13 cellular contexts compared by ENCODE assay signal in genomic region chr9:133788819-133789733, GRCh38. TPM values are rescaled to one million over a fixed set of nuclear protein-coding genes. Genes with fewer than 3 reads are reported as not detected.
A peak's percentile ranks its signal among the peaks of the same experiment; 100 is the strongest.
DNase-seq lines count a peak whose midpoint lies in the region; ATAC-seq and TF ChIP-seq lines count a peak whose summit lies in the region.
"Had no signal": no experiment of that assay in that cellular context is flagged by ENCODE, and none has a peak within 500 bp of the region (broad histone marks: within the 10 kb centered on the region; RNA-seq: fewer than 3 reads in every experiment).

No MANE protein-coding gene starts in this region.

- no peaks in the 10 kb centered on the region for H3K27me3 ChIP-seq in BE2C
- H3K27me3 ChIP-seq: pancreas had no signal

- peaks cover 14% of the 10 kb centered on the region for H3K36me3 Mint-ChIP-seq in endothelial cell (ENCODE audit: low read depth, unreplicated experiment)
- H3K36me3 Mint-ChIP-seq: CD4-positive, CD25-positive, alpha-beta regulatory T cell had no signal

- H3K27ac Mint-ChIP-seq in endothelial cell (ENCODE audit: unreplicated experiment): peak overlapping the region; percentile 9
- H3K27ac Mint-ChIP-seq: CD4-positive, CD25-positive, alpha-beta regulatory T cell had no signal

- peaks cover 7% of the 10 kb centered on the region for H3K4me1 Mint-ChIP-seq in endothelial cell (ENCODE audit: unreplicated experiment)
- H3K4me1 Mint-ChIP-seq: central memory CD8-positive, alpha-beta T cell had no signal

- H3K9me3 Mint-ChIP-seq in endothelial cell (ENCODE audit: unreplicated experiment): no peaks in the 10 kb centered on the region
- H3K9me3 Mint-ChIP-seq: CD4-positive, CD25-positive, alpha-beta regulatory T cell; central memory CD8-positive, alpha-beta T cell had no signal

- intact Hi-C loops in mucosa of descending colon (cut with DNase I, micrococcal nuclease): no loop called here

- peaks cover 22% of the 10 kb centered on the region for H3K4me1 ChIP-seq in BE2C
- peaks cover 23% of the 10 kb centered on the region for H3K4me1 ChIP-seq in mucosa of descending colon (ENCODE audit: low read depth)
- H3K4me1 ChIP-seq: pancreas had no signal

- H3K4me3 ChIP-seq in BE2C (ENCODE audit: low read depth, low read length) (no peak overlapping the region), mucosa of descending colon (no peak overlapping the region)
- H3K4me3 ChIP-seq: pancreas had no signal

- H3K9me3 ChIP-seq in BE2C: no peaks in the 10 kb centered on the region
- H3K9me3 ChIP-seq in mucosa of descending colon: no peaks in the 10 kb centered on the region
- H3K9me3 ChIP-seq: pancreas had no signal

- TF ChIP-seq CTCF in BE2C (IDR thresholded peaks at IDR 0.05; ENCODE audit: low read depth, low read length) (no peak), endothelial cell (IDR thresholded peaks at IDR 0.05; ENCODE audit: unreplicated experiment) (no peak), mucosa of descending colon (IDR thresholded peaks at IDR 0.05) (no peak)

- DNase-seq in BE2C (peak; percentile 74), NCI-H2081 treated with DMSO at 0.1 percent for 48 hours (lab: John Stamatoyannopoulos, UW) (peak; percentile 25), endothelial cell (ENCODE audit: low spot score) (peak; percentile 18), mucosa of descending colon (peak; percentile 70 to 78 (median 76)), NCI-H2171 treated with DMSO at 0.1 percent for 48 hours (lab: John Stamatoyannopoulos, UW) (no peak), germinal center (ENCODE audit: low spot score) (no peak)
- DNase-seq: activated CD8-positive, alpha-beta memory T cell treated with anti-CD3 and anti-CD28 coated beads, Interleukin-2, amount 50 U/mL, for 48 hours; CD4-positive, CD25-positive, alpha-beta regulatory T cell; NCI-H1930 had no signal

- peaks cover 19% of the 10 kb centered on the region for H3K27me3 Mint-ChIP-seq in endothelial cell (ENCODE audit: unreplicated experiment)
- H3K27me3 Mint-ChIP-seq: CD4-positive, CD25-positive, alpha-beta regulatory T cell; central memory CD8-positive, alpha-beta T cell had no signal

- H3K4me3 Mint-ChIP-seq in endothelial cell (ENCODE audit: unreplicated experiment): no peak overlapping the region
- H3K4me3 Mint-ChIP-seq: CD4-positive, CD25-positive, alpha-beta regulatory T cell; central memory CD8-positive, alpha-beta T cell had no signal

- H3K36me3 ChIP-seq in BE2C: peaks cover 39% of the 10 kb centered on the region
- no peaks in the 10 kb centered on the region for H3K36me3 ChIP-seq in mucosa of descending colon (ENCODE audit: low read depth)

- peak; percentile 75 for ATAC-seq in mucosa of descending colon
- no peak for ATAC-seq in HG02610 (IDR thresholded peaks at IDR 0.05; ENCODE audit: unreplicated experiment)
- ATAC-seq in HG03469 (IDR thresholded peaks at IDR 0.05; ENCODE audit: unreplicated experiment): no peak
- ATAC-seq: pancreas had no signal

RNA-seq across cellular contexts. Expression of gene SARDH, which starts 50.9 kb away (rescaled TPM):
- 6.3 TPM for polyA plus RNA-seq in BE2C (2012; ENCODE audit: insufficient read depth, insufficient read length, low read depth)
- total RNA-seq in endothelial cell (ENCODE audit: unreplicated experiment) (5.0 TPM), mucosa of descending colon (1 to 10 TPM in 1 of 3 donors, under 1 TPM in 2; 0.23 to 2.1 (median 0.46) TPM)

Comparison
In these comparisons a context has a peak if more than half of its experiments do, and no peak if none do; other contexts are left out.
1. DNase-seq: peak in BE2C (single experiment), NCI-H2081 treated with DMSO at 0.1 percent for 48 hours (single experiment), endothelial cell (single experiment) and mucosa of descending colon (3 of 3); none in NCI-H2171 treated with DMSO at 0.1 percent for 48 hours (single experiment) and germinal center (single experiment).